In genomic region chr15:45441686-45442085, GRCh38 we compare ENCODE assay signal across 23 cellular contexts.
DNase-seq lines count a peak whose midpoint lies in the region; ATAC-seq, FAIRE-seq and TF ChIP-seq lines count a peak whose summit lies in the region.
"Had no signal": no experiment of that assay in that cellular context is flagged by ENCODE, and none has a peak within 500 bp of the region (broad histone marks: within the 10 kb centered on the region; RNA-seq: fewer than 3 reads in every experiment).

No MANE protein-coding gene starts in this region.

- H3K18ac ChIP-seq in H9 (ENCODE audit: insufficient read length, low read depth, low read length), result no peak overlapping the region
- H3K18ac ChIP-seq in neuronal stem cell (ENCODE audit: low read length), result no peak overlapping the region

- BruUV-seq in Calu3 (replicated peaks; lab: Mats Ljungman, UMichigan), result no TSS peak
- no TSS peak for BruUV-seq in endothelial cell of umbilical vein (replicated peaks; lab: Mats Ljungman, UMichigan)

- H3K23ac ChIP-seq in H9 (ENCODE audit: insufficient read length, low read depth, low read length), result no peak overlapping the region
- H3K23ac ChIP-seq in neuronal stem cell (ENCODE audit: low read depth, low read length, poor library complexity), result no peak overlapping the region

- H3K4me3 ChIP-seq in Karpas-422 (ENCODE audit: low read length) (no peak overlapping the region), endothelial cell of umbilical vein (replicated peaks in 1 of 3; ENCODE audit: insufficient read depth in 1 of 3, low read depth in 1 of 3, low read length in 3 of 3) (no peak overlapping the region), neuronal stem cell (ENCODE audit: low read length in 2 of 2) (no peak overlapping the region)
- H3K4me3 ChIP-seq: ovary, skin epidermis had no signal

- H3K14ac ChIP-seq in H9 (ENCODE audit: insufficient read depth, low read length), result no peak overlapping the region
- no peak overlapping the region for H3K14ac ChIP-seq in neuronal stem cell (ENCODE audit: low read length)

- H3K4me2 ChIP-seq in Karpas-422 (ENCODE audit: low read depth, low read length, poor library complexity, severe bottlenecking) (no peak overlapping the region), endothelial cell of umbilical vein (ENCODE audit: insufficient read depth, low read length) (no peak overlapping the region), H9 (ENCODE audit: insufficient read depth, insufficient read length, low read length) (no peak overlapping the region), neuronal stem cell (ENCODE audit: insufficient read depth, low read length, poor library complexity, severe bottlenecking) (no peak overlapping the region)

- H4K8ac ChIP-seq in H9 (replicated peaks; ENCODE audit: insufficient read length, low read depth, low read length), result no peak overlapping the region
- no peak overlapping the region for H4K8ac ChIP-seq in neuronal stem cell (ENCODE audit: low read depth, low read length)

- TF ChIP-seq CTCF in Calu3 (IDR thresholded peaks at IDR 0.05; ENCODE audit: unreplicated experiment) (no peak), endothelial cell of umbilical vein (IDR thresholded peaks at IDR 0.05; ENCODE audit: extremely low read depth in 1 of 2, insufficient read depth in 1 of 2, low read depth in 1 of 2, low read length in 2 of 2) (no peak), osteocyte (IDR thresholded peaks at IDR 0.05) (no peak), H9 (conservative IDR thresholded peaks at IDR 0.05) (no peak)

- H2BK12ac ChIP-seq in H9 (ENCODE audit: insufficient read length, low read depth, low read length) (no peak overlapping the region), neuronal stem cell (ENCODE audit: low read length) (no peak overlapping the region)

- no peak overlapping the region for H3K4ac ChIP-seq in H9 (ENCODE audit: low read depth, low read length)
- H3K4ac ChIP-seq in neuronal stem cell (ENCODE audit: low read length), result no peak overlapping the region

- H3K27ac ChIP-seq in Karpas-422 (ENCODE audit: low read length), result no peak overlapping the region
- no peak overlapping the region for H3K27ac ChIP-seq in endothelial cell of umbilical vein (ENCODE audit: insufficient read depth, low read depth, low read length)
- H3K27ac ChIP-seq in H9 (ENCODE audit: insufficient read length, low read depth, low read length), result no peak overlapping the region
- H3K27ac ChIP-seq in neuronal stem cell (replicated peaks; ENCODE audit: low read length), result no peak overlapping the region
- H3K27ac ChIP-seq: brain microvascular endothelial cell, ovary, skin epidermis had no signal

- no peaks in the 10 kb centered on the region for H3K79me1 ChIP-seq in H9 (ENCODE audit: insufficient read depth, low read depth, low read length, poor library complexity, severe bottlenecking)
- H3K79me1 ChIP-seq in neuronal stem cell (ENCODE audit: low read depth, low read length), result no peaks in the 10 kb centered on the region

- H2BK120ac ChIP-seq in H9 (ENCODE audit: low read depth, low read length, poor library complexity, severe bottlenecking) (no peak overlapping the region), neuronal stem cell (ENCODE audit: low read depth, low read length) (no peak overlapping the region)

- no peaks in the 10 kb centered on the region for H3K9me2 ChIP-seq in Karpas-422 (replicated peaks; ENCODE audit: insufficient read depth, low read length)

- no peak for TF ChIP-seq POLR2A in endothelial cell of umbilical vein (IDR thresholded peaks at IDR 0.05; ENCODE audit: low read depth, low read length)

- H3K27me3 Mint-ChIP-seq in Calu3 (ENCODE audit: unreplicated experiment) (no peaks in the 10 kb centered on the region), osteocyte (ENCODE audit: unreplicated experiment) (no peaks in the 10 kb centered on the region), H9 (ENCODE audit: low read depth) (peaks cover 46% of the 10 kb centered on the region)
- H3K27me3 Mint-ChIP-seq: activated naive CD8-positive, alpha-beta T cell; T-helper 17 cell had no signal

- peaks cover 47% of the 10 kb centered on the region for H3K4me1 Mint-ChIP-seq in Calu3 (ENCODE audit: low read depth, unreplicated experiment)
- peaks cover 29% of the 10 kb centered on the region for H3K4me1 Mint-ChIP-seq in osteocyte (ENCODE audit: unreplicated experiment)
- peaks cover 6 to 11% of the 10 kb centered on the region in 2 experiments for H3K4me1 Mint-ChIP-seq in H9
- H3K4me1 Mint-ChIP-seq: B cell, T-helper 17 cell had no signal

- H3K36me3 Mint-ChIP-seq in Calu3 (ENCODE audit: insufficient read depth, unreplicated experiment) (peaks cover 26% of the 10 kb centered on the region), osteocyte (ENCODE audit: unreplicated experiment) (no peaks in the 10 kb centered on the region), H9 (ENCODE audit: insufficient read depth in 1 of 3, low read depth in 3 of 3) (no peaks in the 10 kb centered on the region)
- H3K36me3 Mint-ChIP-seq: activated naive CD8-positive, alpha-beta T cell had no signal

- H3K9me3 Mint-ChIP-seq in Calu3 (ENCODE audit: low read depth, unreplicated experiment) (no peaks in the 10 kb centered on the region), osteocyte (ENCODE audit: unreplicated experiment) (no peaks in the 10 kb centered on the region), H9 (no peaks in the 10 kb centered on the region)
- H3K9me3 Mint-ChIP-seq: activated T-helper 1 cell treated with anti-CD3 and anti-CD28 coated beads, Interleukin-12 subunit alpha, Interleukin-12 subunit beta, Interleukin-2, Interleukin-4 antibody, amounts not matched to agents 30 ng/mL and 10 ng/mL and 1 ng/mL, durations not matched to agents 14 hours and 24 hours and 36 hours had no signal

- H3K27me3 ChIP-seq in Karpas-422 (ENCODE audit: low read length) (no peaks in the 10 kb centered on the region), endothelial cell of umbilical vein (ENCODE audit: control insufficient read depth in 2 of 2, insufficient read depth in 2 of 2, low read length in 2 of 2) (peaks cover 0 to 5% of the 10 kb centered on the region in 2 experiments), H9 (ENCODE audit: insufficient read depth, low read length) (no peaks in the 10 kb centered on the region), neuronal stem cell (ENCODE audit: control insufficient read depth in 3 of 3, insufficient read depth in 3 of 3, low read depth in 1 of 3, low read length in 3 of 3) (peaks cover 0 to 22% (median 0%) of the 10 kb centered on the region in 3 experiments)
- H3K27me3 ChIP-seq: brain microvascular endothelial cell, ovary had no signal

- H3K9me3 ChIP-seq in Karpas-422 (ENCODE audit: low read length), result no peaks in the 10 kb centered on the region
- no peaks in the 10 kb centered on the region for H3K9me3 ChIP-seq in endothelial cell of umbilical vein (replicated peaks; ENCODE audit: control insufficient read depth, insufficient read depth, low read length)
- no peaks in the 10 kb centered on the region for H3K9me3 ChIP-seq in H9 (ENCODE audit: control insufficient read depth, low read depth, low read length)
- H3K9me3 ChIP-seq in neuronal stem cell (replicated peaks in 1 of 2; ENCODE audit: control insufficient read depth in 2 of 2, insufficient read depth in 1 of 2, low read depth in 1 of 2, low read length in 2 of 2), result no peaks in the 10 kb centered on the region
- H3K9me3 ChIP-seq: ovary had no signal

- no peaks in the 10 kb centered on the region for H3K23me2 ChIP-seq in H9 (ENCODE audit: insufficient read length, low read depth, low read length, poor library complexity, severe bottlenecking)

- H3K79me2 ChIP-seq in Karpas-422 (ENCODE audit: low read length) (no peaks in the 10 kb centered on the region), endothelial cell of umbilical vein (ENCODE audit: control insufficient read depth, insufficient read depth, low read length) (no peaks in the 10 kb centered on the region), H9 (ENCODE audit: insufficient read depth, low read length) (no peaks in the 10 kb centered on the region)

- no peak for ATAC-seq in HG03097 (IDR thresholded peaks at IDR 0.05; ENCODE audit: low FRiP score, unreplicated experiment)
- ATAC-seq: left cardiac atrium, T-helper 17 cell had no signal

- no CpG with 5 or more reads among the region's 8 CpGs for WGBS in H9 (ENCODE audit: extremely low coverage, insufficient read length, low lambda C conversion rate)
- WGBS in neuronal stem cell (ENCODE audit: extremely low coverage in 2 of 2, insufficient read length in 2 of 2, insufficient replicate concordance in 1 of 2), 2 donors, result no CpG with 5 or more reads among the region's 8 CpGs

- H2BK20ac ChIP-seq in H9 (ENCODE audit: low read depth, low read length, poor library complexity, severe bottlenecking), result no peak overlapping the region

- FAIRE-seq in endothelial cell of umbilical vein (lab: Jason Lieb, UNC), result peak; percentile 12

- H3K56ac ChIP-seq in H9 (ENCODE audit: insufficient read length, low read depth, low read length), result no peak overlapping the region

- intact Hi-C loops in Calu3 (cut with micrococcal nuclease; ENCODE audit: unreplicated experiment), result no loop called here
- intact Hi-C loops in endothelial cell of umbilical vein (cut with micrococcal nuclease), result no loop called here

- H3K36me3 ChIP-seq in Karpas-422 (ENCODE audit: insufficient read depth, low read length) (no peaks in the 10 kb centered on the region), endothelial cell of umbilical vein (ENCODE audit: control insufficient read depth in 2 of 2, extremely low read depth in 1 of 2, insufficient read depth in 2 of 2, low read length in 2 of 2) (no peaks in the 10 kb centered on the region), neuronal stem cell (replicated peaks in 1 of 2; ENCODE audit: control insufficient read depth in 2 of 2, insufficient read depth in 2 of 2, low read length in 2 of 2) (no peaks in the 10 kb centered on the region)
- H3K36me3 ChIP-seq: brain microvascular endothelial cell, ovary had no signal

- no peak overlapping the region for H3K9ac ChIP-seq in Karpas-422 (ENCODE audit: low read length)
- H3K9ac ChIP-seq in endothelial cell of umbilical vein (replicated peaks; ENCODE audit: extremely low read depth, insufficient read depth, low read length), result no peak overlapping the region
- H3K9ac ChIP-seq in H9 (ENCODE audit: extremely low read depth, insufficient read length, low read length), result no peak overlapping the region
- no peak overlapping the region for H3K9ac ChIP-seq in neuronal stem cell (ENCODE audit: low read depth, low read length, poor library complexity)

- H4K20me1 ChIP-seq in Karpas-422 (ENCODE audit: insufficient read depth, low read depth, low read length), result no peaks in the 10 kb centered on the region
- H4K20me1 ChIP-seq in endothelial cell of umbilical vein (replicated peaks; ENCODE audit: control insufficient read depth, extremely low read depth, insufficient read depth, low read length), result no peaks in the 10 kb centered on the region
- H4K20me1 ChIP-seq in H9 (ENCODE audit: control insufficient read depth, insufficient read depth, insufficient read length), result no peaks in the 10 kb centered on the region

- H2BK5ac ChIP-seq in H9 (ENCODE audit: insufficient read length, low read length), result no peak overlapping the region
- H2BK5ac ChIP-seq in neuronal stem cell (ENCODE audit: low read length), result no peak overlapping the region

- peak overlapping the region; percentile 40 for H3K4me3 Mint-ChIP-seq in Calu3 (ENCODE audit: low read depth, unreplicated experiment)
- H3K4me3 Mint-ChIP-seq in osteocyte (ENCODE audit: unreplicated experiment), result no peak overlapping the region
- H3K4me3 Mint-ChIP-seq in H9, result no peak overlapping the region
- H3K4me3 Mint-ChIP-seq: activated naive CD8-positive, alpha-beta T cell; activated T-helper 1 cell treated with anti-CD3 and anti-CD28 coated beads, Interleukin-12 subunit alpha, Interleukin-12 subunit beta, Interleukin-2, Interleukin-4 antibody, amounts not matched to agents 30 ng/mL and 10 ng/mL and 1 ng/mL, durations not matched to agents 14 hours and 24 hours and 36 hours; B cell; T-helper 17 cell had no signal

- H2AK5ac ChIP-seq in H9 (ENCODE audit: insufficient read length, low read length), result no peak overlapping the region
- H2AK5ac ChIP-seq in neuronal stem cell (ENCODE audit: low read depth, low read length), result no peak overlapping the region

- H4K5ac ChIP-seq in H9 (ENCODE audit: insufficient read length, low read depth, low read length), result no peak overlapping the region

- POLR2A ChIA-PET in endothelial cell of umbilical vein (lab: Charles Lee), result no interaction called here

- H3K9me1 ChIP-seq in endothelial cell of umbilical vein (replicated peaks; ENCODE audit: control insufficient read depth, extremely low read depth, insufficient read depth, low read length), result no peaks in the 10 kb centered on the region

- CTCF ChIA-PET in Calu3 (lab: Charles Lee), result interaction anchor here (0.7 to 2.1 kb wide), 5 partner anchors 8 to 170 kb away, joined by 3 to 16 read pairs (median 3); no protein-coding TSS in a partner anchor
- CTCF ChIA-PET in endothelial cell of umbilical vein (lab: Charles Lee), result interaction anchor here (0.7 to 1.6 kb wide), 3 partner anchors 13 to 279 kb away, joined by 3 to 5 read pairs (median 3); a partner anchor contains a TSS

- no peak overlapping the region for H2AFZ ChIP-seq in Karpas-422 (ENCODE audit: low read length)
- no peak overlapping the region for H2AFZ ChIP-seq in endothelial cell of umbilical vein (ENCODE audit: low read depth, low read length)
- no peak overlapping the region for H2AFZ ChIP-seq in H9 (ENCODE audit: low read length)
- no peak overlapping the region for H2AFZ ChIP-seq in neuronal stem cell (ENCODE audit: low read length)

- H3K4me1 ChIP-seq in Karpas-422 (ENCODE audit: low read length) (no peaks in the 10 kb centered on the region), endothelial cell of umbilical vein (ENCODE audit: control insufficient read depth, extremely low read depth, insufficient read depth, low read length) (no peaks in the 10 kb centered on the region), H9 (ENCODE audit: insufficient read depth, low read length) (peaks cover 3% of the 10 kb centered on the region; the same call in 1 of the 2 replicates), neuronal stem cell (ENCODE audit: control insufficient read depth in 2 of 2, insufficient read depth in 1 of 2, low read depth in 1 of 2, low read length in 2 of 2) (no peaks in the 10 kb centered on the region)

- H4K91ac ChIP-seq in H9 (ENCODE audit: insufficient read length, low read depth, low read length) (no peak overlapping the region), neuronal stem cell (ENCODE audit: low read depth, low read length, poor library complexity) (no peak overlapping the region)

- H3T11ph ChIP-seq in H9 (ENCODE audit: low read length), result no peak overlapping the region

- DNase-seq in Calu3 (peak; percentile 68), Karpas-422 (peak; percentile 16), endothelial cell of umbilical vein (ENCODE audit: low read depth, low spot score) (peak; percentile 53), osteocyte (ENCODE audit: extremely low spot score, unreplicated experiment) (peak; percentile 21), kidney glomerular epithelial cell (lab: John Stamatoyannopoulos, UW) (no peak), H9 (no peak), neuronal stem cell (ENCODE audit: low spot score) (no peak)
- DNase-seq: brain microvascular endothelial cell; DMS153; foreskin fibroblast; left cardiac atrium; NCI-H1694; NCI-H510A; OCI-M1; ovary; SIG-M5; stimulated activated CD4-positive, alpha-beta T cell treated with anti-CD3 and anti-CD28 coated beads, Interleukin-4, amount 100 ng/mL, for 4 hours; T-helper 17 cell had no signal

- H2BK15ac ChIP-seq in H9 (ENCODE audit: low read depth, low read length) (no peak overlapping the region), neuronal stem cell (ENCODE audit: low read length) (no peak overlapping the region)

- peak overlapping the region; percentile 60 for H3K27ac Mint-ChIP-seq in Calu3 (ENCODE audit: unreplicated experiment)
- no peak overlapping the region for H3K27ac Mint-ChIP-seq in osteocyte (ENCODE audit: unreplicated experiment)
- no peak overlapping the region for H3K27ac Mint-ChIP-seq in H9
- H3K27ac Mint-ChIP-seq: activated naive CD8-positive, alpha-beta T cell; activated T-helper 1 cell treated with anti-CD3 and anti-CD28 coated beads, Interleukin-12 subunit alpha, Interleukin-12 subunit beta, Interleukin-2, Interleukin-4 antibody, amounts not matched to agents 30 ng/mL and 10 ng/mL and 1 ng/mL, durations not matched to agents 14 hours and 24 hours and 36 hours; B cell; T-helper 17 cell had no signal

- dilution Hi-C loops in endothelial cell of umbilical vein (cut with MboI; ENCODE audit: extremely low pct_ligation_motif_present, low sequenced_read_pairs), result no loop called here

Comparison
In these comparisons a context has a peak if more than half of its experiments do, and no peak if none do; other contexts are left out.
1. DNase-seq: peak in Calu3 (single experiment), Karpas-422 (single experiment), endothelial cell of umbilical vein (single experiment) and osteocyte (single experiment); none in kidney glomerular epithelial cell (single experiment), H9 (single experiment) and neuronal stem cell (single experiment).